9 cellular contexts compared by ENCODE assay signal in the genomic region with DNA sequence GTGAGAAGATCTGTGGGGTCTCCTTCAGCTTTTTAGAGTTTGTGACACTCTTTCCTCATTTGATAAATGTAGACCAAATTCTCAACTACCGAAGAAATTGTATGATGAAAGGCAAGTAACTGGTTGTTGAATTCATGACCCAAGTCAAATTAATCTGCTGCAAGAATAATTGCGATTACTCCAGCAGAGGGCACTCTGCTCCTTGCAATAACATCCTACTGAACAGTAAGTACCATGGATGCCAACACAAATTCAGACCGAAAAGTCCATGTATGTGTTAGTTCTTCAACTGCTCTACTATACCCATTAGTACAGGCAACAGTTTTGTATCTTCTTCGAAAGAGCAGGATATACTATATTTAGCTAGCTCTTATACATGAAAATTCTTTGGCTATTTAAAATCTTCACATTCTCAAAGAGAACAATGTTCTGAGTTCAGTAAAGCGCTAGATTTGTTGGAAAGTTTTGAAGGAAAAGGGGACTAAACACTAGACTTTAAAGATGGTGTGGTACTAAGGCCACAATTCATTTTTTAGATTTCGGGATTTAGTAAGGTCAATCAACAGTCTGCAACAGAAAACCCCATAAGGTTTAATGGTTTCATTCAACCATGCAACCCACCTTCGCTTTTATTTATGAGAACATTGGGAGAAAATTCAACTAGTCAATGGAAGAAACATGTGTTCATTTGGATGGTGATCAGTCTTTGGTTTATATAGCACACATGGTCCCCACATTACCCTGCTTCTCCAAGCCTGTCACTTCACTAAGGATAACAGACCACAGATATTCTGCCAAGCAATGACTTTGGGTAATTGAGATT.
DNase-seq lines count a peak whose midpoint lies in the region; ATAC-seq and TF ChIP-seq lines count a peak whose summit lies in the region.
"Had no signal": no experiment of that assay in that cellular context is flagged by ENCODE, and none has a peak within 500 bp of the region (broad histone marks: within the 10 kb centered on the region; RNA-seq: fewer than 3 reads in every experiment).

No MANE protein-coding gene starts in this region.

- DNase-seq in SJSA1 (ENCODE audit: low read depth in 1 of 2, low spot score in 2 of 2) (peak; percentile 61 to 62), brain pericyte (ENCODE audit: low read depth, low spot score) (peak; percentile 59), iPS DF 6.9 (ENCODE audit: low read depth, low spot score) (peak; percentile 39)
- DNase-seq in stimulated activated CD4-positive, alpha-beta T cell treated with anti-CD3 and anti-CD28 coated beads, Interleukin-12 subunit alpha, Interleukin-12 subunit beta, amount 100 ng/mL, for 4 hours, result peak; percentile 3
- DNase-seq: activated naive CD8-positive, alpha-beta T cell treated with anti-CD3 and anti-CD28 coated beads, Interleukin-2, amount 10 ng/mL, durations not matched to agents 7 days and 5 days had no signal

- H3K9me2 ChIP-seq in DOHH2 (replicated peaks; ENCODE audit: control insufficient read depth, low read length), result no peaks in the 10 kb centered on the region
- no peaks in the 10 kb centered on the region for H3K9me2 ChIP-seq in Loucy (replicated peaks; ENCODE audit: low read depth, low read length)

- H4K20me1 ChIP-seq in DOHH2 (ENCODE audit: control insufficient read depth, insufficient read depth, low read depth, low read length) (no peaks in the 10 kb centered on the region), Loucy (ENCODE audit: insufficient read depth, low read length, poor library complexity, severe bottlenecking) (no peaks in the 10 kb centered on the region)

- H3K27ac ChIP-seq in DOHH2 (ENCODE audit: low read depth, low read length) (no peak overlapping the region), SJSA1 (no peak overlapping the region), iPS DF 6.9 (ENCODE audit: low read length) (no peak overlapping the region)

- H3K27me3 ChIP-seq in DOHH2 (ENCODE audit: control insufficient read depth, low read length) (peaks cover 11% of the 10 kb centered on the region), Loucy (ENCODE audit: insufficient read depth, low read length, poor library complexity, severe bottlenecking) (no peaks in the 10 kb centered on the region), SJSA1 (replicated peaks) (no peaks in the 10 kb centered on the region), iPS DF 6.9 (ENCODE audit: control insufficient read depth, insufficient read depth, low read length) (no peaks in the 10 kb centered on the region)

- ATAC-seq in GM21786 (IDR thresholded peaks at IDR 0.05; ENCODE audit: unreplicated experiment), result peak; percentile 61
- ATAC-seq in HG03460 (IDR thresholded peaks at IDR 0.05; ENCODE audit: unreplicated experiment), result no peak

- H3K36me3 ChIP-seq in DOHH2 (ENCODE audit: control insufficient read depth, low read length), result no peaks in the 10 kb centered on the region
- H3K36me3 ChIP-seq in Loucy (ENCODE audit: insufficient read depth, low read length), result peaks cover 5% of the 10 kb centered on the region; the same call in 1 of the 2 replicates
- H3K36me3 ChIP-seq in SJSA1, result no peaks in the 10 kb centered on the region
- no peaks in the 10 kb centered on the region for H3K36me3 ChIP-seq in iPS DF 6.9 (ENCODE audit: control insufficient read depth, insufficient read depth, low read length)

- H3F3A ChIP-seq in DOHH2 (ENCODE audit: control insufficient read depth, insufficient read depth), result no peaks in the 10 kb centered on the region
- H3F3A ChIP-seq in Loucy (ENCODE audit: low read depth), result no peaks in the 10 kb centered on the region

- H3K79me2 ChIP-seq in DOHH2 (ENCODE audit: control insufficient read depth, low read length) (no peaks in the 10 kb centered on the region), Loucy (ENCODE audit: insufficient read depth, low read length) (no peaks in the 10 kb centered on the region)

- TF ChIP-seq CTCF in DOHH2 (IDR thresholded peaks at IDR 0.05; ENCODE audit: low read depth, low read length, poor library complexity, severe bottlenecking) (peak; percentile 84), Loucy (conservative IDR thresholded peaks at IDR 0.05; ENCODE audit: low read length) (peak; percentile 87)

- no peak overlapping the region; the same call in 1 of the 2 replicates for H2AFZ ChIP-seq in Loucy (ENCODE audit: low read length)

- H3K9ac ChIP-seq in Loucy (ENCODE audit: low read depth, low read length, poor library complexity, severe bottlenecking), result no peak overlapping the region

- H3K9me3 ChIP-seq in DOHH2 (ENCODE audit: control insufficient read depth, insufficient read depth, low read length) (no peaks in the 10 kb centered on the region), Loucy (ENCODE audit: insufficient read depth, low read depth, low read length) (no peaks in the 10 kb centered on the region), SJSA1 (replicated peaks) (no peaks in the 10 kb centered on the region), iPS DF 6.9 (ENCODE audit: control insufficient read depth, insufficient read depth, low read length) (no peaks in the 10 kb centered on the region)

- H3K4me2 ChIP-seq in DOHH2 (ENCODE audit: low read length), result no peak overlapping the region; the same call in 1 of the 2 replicates
- no peak overlapping the region for H3K4me2 ChIP-seq in Loucy (ENCODE audit: low read depth, low read length, poor library complexity, severe bottlenecking)

- H3K4me3 ChIP-seq in DOHH2 (ENCODE audit: low read length) (no peak overlapping the region), Loucy (ENCODE audit: low read length, poor library complexity, severe bottlenecking) (no peak overlapping the region), SJSA1 (no peak overlapping the region), iPS DF 6.9 (ENCODE audit: low read length) (no peak overlapping the region)

- WGBS in iPS DF 6.9 (ENCODE audit: insufficient coverage, insufficient read length), result no CpG with 5 or more reads among the region's 7 CpGs

- H3K4me1 ChIP-seq in DOHH2 (ENCODE audit: control insufficient read depth, low read length) (peaks cover 6% of the 10 kb centered on the region), Loucy (ENCODE audit: insufficient read depth, low read length, poor library complexity, severe bottlenecking) (no peaks in the 10 kb centered on the region), SJSA1 (replicated peaks) (peaks cover 10% of the 10 kb centered on the region), iPS DF 6.9 (ENCODE audit: control insufficient read depth, insufficient read depth, low read length) (peaks cover 2% of the 10 kb centered on the region; the same call in 1 of the 2 replicates)

Comparison
In these comparisons a context has a peak if more than half of its experiments do, and no peak if none do; other contexts are left out.
1. DNase-seq: peak in every context shown above with its lines; median percentile 62 in SJSA1; 59 in brain pericyte; 39 in iPS DF 6.9; 3 in stimulated activated CD4-positive, alpha-beta T cell treated with anti-CD3 and anti-CD28 coated beads, Interleukin-12 subunit alpha, Interleukin-12 subunit beta, amount 100 ng/mL, for 4 hours.